ENCODE assay signal across 8 cellular contexts in the genomic region with DNA sequence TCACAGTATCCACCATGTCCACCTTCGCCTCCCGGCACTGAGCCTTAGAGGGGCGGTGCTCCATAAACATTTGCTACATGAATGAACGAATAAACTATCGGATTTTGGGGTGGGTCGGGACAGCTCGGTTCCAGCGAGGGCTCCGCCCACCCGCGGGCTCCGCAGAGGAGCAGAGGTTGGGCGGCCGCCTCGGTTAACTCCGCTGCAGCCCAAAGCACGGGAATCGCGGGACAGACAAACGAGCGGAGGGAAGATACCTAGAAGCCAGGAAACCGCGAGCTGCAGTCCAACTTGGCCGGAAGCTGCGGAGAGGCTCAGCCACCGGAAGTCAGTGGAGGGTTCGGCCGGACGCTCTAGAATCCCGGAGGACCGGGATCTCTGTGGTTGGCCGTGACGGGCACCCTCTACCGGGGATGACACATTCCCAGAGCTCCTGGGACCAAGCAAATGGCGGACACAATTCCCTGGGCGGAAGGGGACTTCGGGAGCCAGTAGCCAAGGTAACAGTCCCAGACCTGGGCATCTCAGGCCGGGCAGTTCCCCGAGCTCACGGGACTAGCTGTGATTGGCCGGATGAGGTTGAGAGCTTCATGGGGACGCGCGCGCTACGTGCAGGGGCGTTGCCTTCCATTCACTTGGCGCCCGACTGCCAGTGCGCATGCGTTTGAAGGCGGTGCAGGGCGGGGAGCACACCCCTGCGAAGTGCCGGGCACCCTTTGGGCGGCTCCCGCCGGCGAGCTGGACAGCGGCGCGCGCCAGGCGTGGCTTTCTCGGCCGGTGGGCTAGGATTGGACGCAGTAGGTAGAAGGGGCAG. TPM values are rescaled to one million over a fixed set of nuclear protein-coding genes. Genes with fewer than 3 reads are reported as not detected.
DNase-seq lines count a peak whose midpoint lies in the region; ATAC-seq and TF ChIP-seq lines count a peak whose summit lies in the region.

No MANE protein-coding gene starts in this region.

- ATAC-seq in GM19328 (IDR thresholded peaks at IDR 0.05; ENCODE audit: unreplicated experiment) (peak; percentile 92), HG03469 (IDR thresholded peaks at IDR 0.05; ENCODE audit: unreplicated experiment) (peak; percentile 91)

- no peaks in the 10 kb centered on the region for H3K9me3 ChIP-seq in BLaER1 treated with 17β-estradiol and CSF1 and Interleukin-3, amounts not matched to agents 10 nM and 100 nM (replicated peaks in 1 of 11)
- H3K9me3 ChIP-seq in colonic mucosa: no peaks in the 10 kb centered on the region

- H3K4me2 ChIP-seq in BLaER1 treated with 17β-estradiol and CSF1 and Interleukin-3, amounts not matched to agents 10 nM and 100 nM: peak overlapping the region; percentile 67 to 98 (median 92)

- peaks cover 0 to 46% (median 14%) of the 10 kb centered on the region in 11 experiments; a peak in 10 of 22 replicates for H4K20me1 ChIP-seq in BLaER1 treated with 17β-estradiol and CSF1 and Interleukin-3, amounts not matched to agents 10 nM and 100 nM

- H3K36me3 ChIP-seq in BLaER1 treated with 17β-estradiol and CSF1 and Interleukin-3, amounts not matched to agents 10 nM and 100 nM: peaks cover 29 to 37% (median 33%) of the 10 kb centered on the region in 11 experiments
- H3K36me3 ChIP-seq in colonic mucosa: peaks cover 12% of the 10 kb centered on the region

- peak overlapping the region; percentile 81 to 90 (median 86) for H3K9ac ChIP-seq in BLaER1 treated with 17β-estradiol and CSF1 and Interleukin-3, amounts not matched to agents 10 nM and 100 nM
- peak overlapping the region; percentile 59 to 90 for H3K9ac ChIP-seq in colonic mucosa (ENCODE audit: low read depth in 2 of 2, low read length in 2 of 2)

- H3K27ac Mint-ChIP-seq in activated CD4-positive, alpha-beta T cell treated with anti-CD3 and anti-CD28 coated beads, Interleukin-2, amount 10 ng/mL, durations not matched to agents 24 days and 14 days: peak overlapping the region; percentile 98

- TF ChIP-seq CTCF in colonic mucosa (IDR thresholded peaks at IDR 0.05): no peak

- H3K36me3 Mint-ChIP-seq in activated CD4-positive, alpha-beta T cell treated with anti-CD3 and anti-CD28 coated beads, Interleukin-2, amount 10 ng/mL, durations not matched to agents 24 days and 14 days (ENCODE audit: low read depth): peaks cover 21% of the 10 kb centered on the region

- peaks cover 0 to 13% (median 0%) of the 10 kb centered on the region in 11 experiments; a peak in 3 of 22 replicates for H3K27me3 ChIP-seq in BLaER1 treated with 17β-estradiol and CSF1 and Interleukin-3, amounts not matched to agents 10 nM and 100 nM
- no peaks in the 10 kb centered on the region for H3K27me3 ChIP-seq in colonic mucosa

- H3K27me3 Mint-ChIP-seq in activated CD4-positive, alpha-beta T cell treated with anti-CD3 and anti-CD28 coated beads, Interleukin-2, amount 10 ng/mL, durations not matched to agents 24 days and 14 days: no peaks in the 10 kb centered on the region

- peak overlapping the region; percentile 68 to 93 (median 80) for H3K4me3 ChIP-seq in BLaER1 treated with 17β-estradiol and CSF1 and Interleukin-3, amounts not matched to agents 10 nM and 100 nM
- peak overlapping the region; percentile 94 for H3K4me3 ChIP-seq in colonic mucosa

- H3K9me3 Mint-ChIP-seq in activated CD4-positive, alpha-beta T cell treated with anti-CD3 and anti-CD28 coated beads, Interleukin-2, amount 10 ng/mL, durations not matched to agents 24 days and 14 days: no peaks in the 10 kb centered on the region

- DNase-seq in NCI-H526 (lab: John Stamatoyannopoulos, UW) (peak; percentile 95 to 97), colonic mucosa (peak; percentile 90), kidney tubule cell (ENCODE audit: low spot score) (peak; percentile 99)
- peak; percentile 99 for DNase-seq in activated CD4-positive, alpha-beta T cell treated with anti-CD3 and anti-CD28 coated beads, Interleukin-2, amount 10 ng/mL, durations not matched to agents 24 days and 14 days
- peak; percentile 72 to 86 for DNase-seq in stimulated activated CD4-positive, alpha-beta T cell treated with anti-CD3 and anti-CD28 coated beads, Interleukin-1b, Interleukin-23, amount 100 ng/mL, for 1 hour (ENCODE audit: low read depth in 2 of 2)

- H3K27ac ChIP-seq in BLaER1 treated with 17β-estradiol and CSF1 and Interleukin-3, amounts not matched to agents 10 nM and 100 nM: peak overlapping the region; percentile 62 to 94 (median 86)
- peak overlapping the region; percentile 94 for H3K27ac ChIP-seq in colonic mucosa

- H3K4me1 Mint-ChIP-seq in activated CD4-positive, alpha-beta T cell treated with anti-CD3 and anti-CD28 coated beads, Interleukin-2, amount 10 ng/mL, durations not matched to agents 24 days and 14 days: peaks cover 21% of the 10 kb centered on the region

- H3K4me1 ChIP-seq in BLaER1 treated with 17β-estradiol and CSF1 and Interleukin-3, amounts not matched to agents 10 nM and 100 nM: peaks cover 21 to 40% (median 26%) of the 10 kb centered on the region in 10 experiments
- peaks cover 6% of the 10 kb centered on the region for H3K4me1 ChIP-seq in colonic mucosa

- intact Hi-C loops in activated CD4-positive, alpha-beta T cell treated with anti-CD3 and anti-CD28 coated beads, Interleukin-2, amount 10 ng/mL, durations not matched to agents 24 days and 14 days (cut with micrococcal nuclease): loop anchor here (1.0 to 5.0 kb wide), 4 partner anchors 16 to 270 kb away; a partner anchor contains a TSS
- intact Hi-C loops in colonic mucosa (cut with DNase I): no loop called here

- peak overlapping the region; percentile 98 for H3K4me3 Mint-ChIP-seq in activated CD4-positive, alpha-beta T cell treated with anti-CD3 and anti-CD28 coated beads, Interleukin-2, amount 10 ng/mL, durations not matched to agents 24 days and 14 days

RNA-seq across cellular contexts. Expression of a gene that starts 0.5 kb away (rescaled TPM):
- total RNA-seq in activated CD4-positive, alpha-beta T cell treated with anti-CD3 and anti-CD28 coated beads, Interleukin-2, amount 10 ng/mL, durations not matched to agents 24 days and 14 days: 20.5 and 22.6 TPM in 2 replicates
- 10 to 100 TPM; 36.6 to 37.9 TPM for total RNA-seq in colonic mucosa

RNA-seq across cellular contexts. Expression of a gene that starts 9.2 kb away (rescaled TPM):
- not detected in 2 replicates for total RNA-seq in activated CD4-positive, alpha-beta T cell treated with anti-CD3 and anti-CD28 coated beads, Interleukin-2, amount 10 ng/mL, durations not matched to agents 24 days and 14 days
- 10 to 100 TPM; 22.2 to 56.0 TPM for total RNA-seq in colonic mucosa

RNA-seq across cellular contexts. Expression of a gene that starts 15.3 kb away (rescaled TPM):
- 6.1 and 6.3 TPM in 2 replicates for total RNA-seq in activated CD4-positive, alpha-beta T cell treated with anti-CD3 and anti-CD28 coated beads, Interleukin-2, amount 10 ng/mL, durations not matched to agents 24 days and 14 days
- total RNA-seq in colonic mucosa: 10 to 100 TPM in 1 of 2 donors, 1 to 10 TPM in 1; 5.6 to 11.9 TPM

RNA-seq across cellular contexts. Expression of a gene that starts 33.2 kb away (rescaled TPM):
- total RNA-seq in activated CD4-positive, alpha-beta T cell treated with anti-CD3 and anti-CD28 coated beads, Interleukin-2, amount 10 ng/mL, durations not matched to agents 24 days and 14 days: 0.40 TPM in 1 of 2 replicates, not detected in the other
- 1 to 10 TPM; 2.4 to 4.3 TPM for total RNA-seq in colonic mucosa

Comparison
In these comparisons a context has a peak if more than half of its experiments do, and no peak if none do; other contexts are left out.
1. Peak in every context shown above with its lines: DNase-seq, ATAC-seq, H3K4me3 ChIP-seq and H3K27ac ChIP-seq.
2. RNA of a gene that starts 9.2 kb away (total RNA-seq): 22.2 to 56.0 TPM in colonic mucosa; not detected in activated CD4-positive, alpha-beta T cell treated with anti-CD3 and anti-CD28 coated beads, Interleukin-2, amount 10 ng/mL, durations not matched to agents 24 days and 14 days; every median in the first group is over 10 times any median in the second.